17 cellular contexts compared by ENCODE assay signal in genomic region chr11:122816701-122817100, GRCh38. TPM values are rescaled to one million over a fixed set of nuclear protein-coding genes. Genes with fewer than 3 reads are reported as not detected.
A peak's percentile ranks its signal among the peaks of the same experiment; 100 is the strongest.
DNase-seq lines count a peak whose midpoint lies in the region; ATAC-seq and TF ChIP-seq lines count a peak whose summit lies in the region.
"Had no signal": no experiment of that assay in that cellular context is flagged by ENCODE, and none has a peak within 500 bp of the region (broad histone marks: within the 10 kb centered on the region; RNA-seq: fewer than 3 reads in every experiment).

No MANE protein-coding gene starts in this region.

- H3K4me3 ChIP-seq in thyroid gland (replicated peaks in 1 of 3): no peak overlapping the region
- H3K4me3 ChIP-seq: testis had no signal

- H3K4me1 ChIP-seq in thyroid gland: peaks cover 15 to 25% of the 10 kb centered on the region in 2 donors
- H3K4me1 ChIP-seq: testis had no signal

- no peaks in the 10 kb centered on the region for H3K27me3 Mint-ChIP-seq in activated naive CD8-positive, alpha-beta T cell treated with anti-CD3 and anti-CD28 coated beads, Interleukin-2, amount 50 U/mL, for 24 hours
- H3K27me3 Mint-ChIP-seq in activated naive CD8-positive, alpha-beta T cell treated with anti-CD3 and anti-CD28 coated beads for 36 hours: no peaks in the 10 kb centered on the region
- H3K27me3 Mint-ChIP-seq in effector memory CD8-positive, alpha-beta T cell: no peaks in the 10 kb centered on the region
- H3K27me3 Mint-ChIP-seq: CD8-positive, alpha-beta memory T cell had no signal

- WGBS in thyroid gland, 2 donors: 28 to 32% methylated on average over 4 of the region's 4 CpGs

- intact Hi-C loops in thyroid gland (cut with DNase I): no loop called here

- H3K27ac Mint-ChIP-seq in activated naive CD8-positive, alpha-beta T cell treated with anti-CD3 and anti-CD28 coated beads, Interleukin-2, amount 50 U/mL, for 24 hours: peak overlapping the region; percentile 21
- H3K27ac Mint-ChIP-seq in activated naive CD8-positive, alpha-beta T cell treated with anti-CD3 and anti-CD28 coated beads for 36 hours: no peak overlapping the region
- peak overlapping the region; percentile 39 to 71 for H3K27ac Mint-ChIP-seq in effector memory CD8-positive, alpha-beta T cell

- H3K27ac ChIP-seq in thyroid gland: peak overlapping the region; percentile 88 to 98 (median 94)
- H3K27ac ChIP-seq: 22Rv1, testis had no signal

- DNase-seq in activated naive CD8-positive, alpha-beta T cell treated with anti-CD3 and anti-CD28 coated beads, Interleukin-2, amount 50 U/mL, for 24 hours: no peak
- no peak for DNase-seq in activated naive CD8-positive, alpha-beta T cell treated with anti-CD3 and anti-CD28 coated beads for 36 hours
- DNase-seq in effector memory CD8-positive, alpha-beta T cell: no peak
- DNase-seq in lung microvascular endothelial cell (ENCODE audit: low read depth in 2 of 2) (peak; percentile 70 to 92), thyroid gland (peak; percentile 47 to 50), DMS 273 treated with DMSO at 0.1 percent for 48 hours (lab: John Stamatoyannopoulos, UW) (no peak), ecto neural progenitor cell (ENCODE audit: low spot score) (no peak)
- DNase-seq: activated CD4-positive, alpha-beta T cell treated with anti-CD3 and anti-CD28 coated beads, Interleukin-2, amount 50 U/mL, for 4 hours; activated T-cell treated with anti-CD3 and anti-CD28 coated beads, Interleukin-2, amount 50 U/mL, for 48 hours; amniotic stem cell; CD8-positive, alpha-beta memory T cell; GDM1; NCI-H774; T-helper 9 cell; testis had no signal

- TF ChIP-seq CTCF in thyroid gland (IDR thresholded peaks at IDR 0.05): no peak

- H3K4me1 Mint-ChIP-seq in activated naive CD8-positive, alpha-beta T cell treated with anti-CD3 and anti-CD28 coated beads, Interleukin-2, amount 50 U/mL, for 24 hours: peaks cover 48% of the 10 kb centered on the region
- H3K4me1 Mint-ChIP-seq in activated naive CD8-positive, alpha-beta T cell treated with anti-CD3 and anti-CD28 coated beads for 36 hours: peaks cover 27% of the 10 kb centered on the region
- peaks cover 9 to 31% of the 10 kb centered on the region in 2 donors for H3K4me1 Mint-ChIP-seq in effector memory CD8-positive, alpha-beta T cell (ENCODE audit: low read depth in 2 of 2)

- H3K36me3 ChIP-seq in thyroid gland: no peaks in the 10 kb centered on the region

- no peak overlapping the region for H3K4me3 Mint-ChIP-seq in activated naive CD8-positive, alpha-beta T cell treated with anti-CD3 and anti-CD28 coated beads, Interleukin-2, amount 50 U/mL, for 24 hours
- no peak overlapping the region for H3K4me3 Mint-ChIP-seq in activated naive CD8-positive, alpha-beta T cell treated with anti-CD3 and anti-CD28 coated beads for 36 hours
- H3K4me3 Mint-ChIP-seq in effector memory CD8-positive, alpha-beta T cell: no peak overlapping the region
- H3K4me3 Mint-ChIP-seq: CD8-positive, alpha-beta memory T cell had no signal

- no peak for TF ChIP-seq POLR2A in thyroid gland (IDR thresholded peaks at IDR 0.05)

- no peaks in the 10 kb centered on the region for H3K9me3 ChIP-seq in thyroid gland
- H3K9me3 ChIP-seq: testis had no signal

- H3K27me3 ChIP-seq in thyroid gland: no peaks in the 10 kb centered on the region
- H3K27me3 ChIP-seq: testis had no signal

- peaks cover 27% of the 10 kb centered on the region for H3K9me3 Mint-ChIP-seq in activated naive CD8-positive, alpha-beta T cell treated with anti-CD3 and anti-CD28 coated beads, Interleukin-2, amount 50 U/mL, for 24 hours
- peaks cover 18% of the 10 kb centered on the region for H3K9me3 Mint-ChIP-seq in activated naive CD8-positive, alpha-beta T cell treated with anti-CD3 and anti-CD28 coated beads for 36 hours
- H3K9me3 Mint-ChIP-seq in effector memory CD8-positive, alpha-beta T cell: peaks cover 0 to 9% of the 10 kb centered on the region in 2 donors

- ATAC-seq in activated naive CD8-positive, alpha-beta T cell treated with anti-CD3 and anti-CD28 coated beads, Interleukin-2, amount 50 U/mL, for 24 hours: no peak
- no peak for ATAC-seq in effector memory CD8-positive, alpha-beta T cell (replicated peaks)
- no peak for ATAC-seq in GM18907 (IDR thresholded peaks at IDR 0.05; ENCODE audit: unreplicated experiment)

- peaks cover 26% of the 10 kb centered on the region for H3K36me3 Mint-ChIP-seq in activated naive CD8-positive, alpha-beta T cell treated with anti-CD3 and anti-CD28 coated beads, Interleukin-2, amount 50 U/mL, for 24 hours (ENCODE audit: low read depth)
- H3K36me3 Mint-ChIP-seq in activated naive CD8-positive, alpha-beta T cell treated with anti-CD3 and anti-CD28 coated beads for 36 hours: peaks cover 23% of the 10 kb centered on the region
- H3K36me3 Mint-ChIP-seq in effector memory CD8-positive, alpha-beta T cell (ENCODE audit: insufficient read depth): no peaks in the 10 kb centered on the region

RNA-seq across cellular contexts. Expression of gene CRTAM, which starts 21.6 kb away (rescaled TPM):
- total RNA-seq in activated naive CD8-positive, alpha-beta T cell treated with anti-CD3 and anti-CD28 coated beads for 36 hours: 10 to 100 TPM; 21.9 to 22.3 TPM
- total RNA-seq in lung microvascular endothelial cell: not detected in 2 replicates
- total RNA-seq in thyroid gland: under 1 TPM in 1 of 4 donors, not detected in 3; 0.45 TPM

Comparison
In these comparisons a context has a peak if more than half of its experiments do, and no peak if none do; other contexts are left out.
1. DNase-seq: peak in lung microvascular endothelial cell (2 of 2) and thyroid gland (2 of 2); none in activated naive CD8-positive, alpha-beta T cell treated with anti-CD3 and anti-CD28 coated beads, Interleukin-2, amount 50 U/mL, for 24 hours (single experiment), activated naive CD8-positive, alpha-beta T cell treated with anti-CD3 and anti-CD28 coated beads for 36 hours (single experiment), effector memory CD8-positive, alpha-beta T cell (0 of 3), DMS 273 treated with DMSO at 0.1 percent for 48 hours (single experiment) and ecto neural progenitor cell (single experiment).
2. RNA of gene CRTAM, which starts 21.6 kb away (total RNA-seq): 21.9 to 22.3 TPM in activated naive CD8-positive, alpha-beta T cell treated with anti-CD3 and anti-CD28 coated beads for 36 hours; 0.45 TPM in thyroid gland and not detected in lung microvascular endothelial cell; every median in the first group is over 10 times any median in the second.